5 cellular contexts compared by ENCODE assay signal in genomic region chr4:104269603-104270002, GRCh38.
DNase-seq lines count a peak whose midpoint lies in the region; ATAC-seq, FAIRE-seq and TF ChIP-seq lines count a peak whose summit lies in the region.
"Not testable (repeated sequence)": the region's sequence is repeated elsewhere in the genome, so short reads cannot be mapped to it uniquely, and the experiment has no call there.

No MANE protein-coding gene starts in this region.

- TF ChIP-seq POLR2A in K562 (conservative IDR thresholded peaks at IDR 0.05); endothelial cell of umbilical vein (IDR thresholded peaks at IDR 0.05; ENCODE audit: low read depth, low read length): not testable (repeated sequence)

- not testable (repeated sequence) for H3K4me3 ChIP-seq in HEK293 (ENCODE audit: low read depth, low read length); K562; endothelial cell of umbilical vein (replicated peaks in 1 of 3; ENCODE audit: insufficient read depth in 1 of 3, low read depth in 1 of 3, low read length in 3 of 3)

- H3K27me3 Mint-ChIP-seq in central memory CD8-positive, alpha-beta T cell; progenitor cell of endocrine pancreas: not testable (repeated sequence)

- peak overlapping the region; percentile 67 for H3K27ac Mint-ChIP-seq in central memory CD8-positive, alpha-beta T cell (ENCODE audit: low read depth)
- H3K27ac Mint-ChIP-seq in progenitor cell of endocrine pancreas, result peak overlapping the region; percentile 87

- not testable (repeated sequence) for H3K79me2 ChIP-seq in K562 (ENCODE audit: control insufficient read depth, insufficient read depth, low read length); endothelial cell of umbilical vein (ENCODE audit: control insufficient read depth, insufficient read depth, low read length)

- not testable (repeated sequence) for TF ChIP-seq EP300 in K562 (IDR thresholded peaks at IDR 0.05; ENCODE audit: low read length)

- H3K27ac ChIP-seq in HEK293 (ENCODE audit: extremely low read depth, low read depth, low read length); K562 (ENCODE audit: extremely low read depth, low read depth, low read length); endothelial cell of umbilical vein (ENCODE audit: insufficient read depth, low read depth, low read length): not testable (repeated sequence)

- TF ChIP-seq CTCF in HEK293 (tag by site-specific recombination; IDR thresholded peaks at IDR 0.05); K562 (IDR thresholded peaks at IDR 0.05 in 2 of 3, conservative IDR thresholded peaks at IDR 0.05 in 1 of 3; ENCODE audit: insufficient read depth in 2 of 3, low read depth in 1 of 3, low read length in 3 of 3); endothelial cell of umbilical vein (IDR thresholded peaks at IDR 0.05; ENCODE audit: extremely low read depth in 1 of 2, insufficient read depth in 1 of 2, low read depth in 1 of 2, low read length in 2 of 2); progenitor cell of endocrine pancreas (IDR thresholded peaks at IDR 0.05; ENCODE audit: unreplicated experiment): not testable (repeated sequence)

- H2AFZ ChIP-seq in K562 (ENCODE audit: low read depth, low read length); endothelial cell of umbilical vein (ENCODE audit: low read depth, low read length): not testable (repeated sequence)

- not testable (repeated sequence) for BruUV-seq in K562 (replicated peaks; lab: Mats Ljungman, UMichigan); endothelial cell of umbilical vein (replicated peaks; lab: Mats Ljungman, UMichigan)

- POLR2A ChIA-PET in HEK293 (lab: Yijun Ruan, JAX); K562 (lab: Yijun Ruan, JAX); endothelial cell of umbilical vein (lab: Charles Lee): not testable (repeated sequence)

- not testable (repeated sequence) for H3K4me1 ChIP-seq in HEK293 (ENCODE audit: control insufficient read depth, insufficient read depth, low read length); K562 (replicated peaks in 1 of 2; ENCODE audit: control insufficient read depth in 2 of 2, insufficient read depth in 2 of 2, low read length in 2 of 2); endothelial cell of umbilical vein (ENCODE audit: control insufficient read depth, extremely low read depth, insufficient read depth, low read length)

- intact Hi-C loops in K562 (cut with micrococcal nuclease); endothelial cell of umbilical vein (cut with micrococcal nuclease): not testable (repeated sequence)

- H3K4me1 Mint-ChIP-seq in central memory CD8-positive, alpha-beta T cell; progenitor cell of endocrine pancreas (ENCODE audit: low read depth): not testable (repeated sequence)

- not testable (repeated sequence) for H3K9me1 ChIP-seq in K562 (ENCODE audit: control insufficient read depth, insufficient read depth, low read length); endothelial cell of umbilical vein (replicated peaks; ENCODE audit: control insufficient read depth, extremely low read depth, insufficient read depth, low read length)

- not testable (repeated sequence) for H3K4me3 Mint-ChIP-seq in central memory CD8-positive, alpha-beta T cell; progenitor cell of endocrine pancreas (ENCODE audit: low read depth)

- FAIRE-seq in K562 (lab: Jason Lieb, UNC) (peak; percentile 23), endothelial cell of umbilical vein (lab: Jason Lieb, UNC) (peak; percentile 15)

- DNase-seq in K562 (ENCODE audit: extremely low read depth in 1 of 4, low spot score in 3 of 4); central memory CD8-positive, alpha-beta T cell (ENCODE audit: low spot score in 2 of 2); endothelial cell of umbilical vein (ENCODE audit: low read depth, low spot score); progenitor cell of endocrine pancreas (ENCODE audit: low spot score, unreplicated experiment): not testable (repeated sequence)

- H3K36me3 ChIP-seq in HEK293 (ENCODE audit: control insufficient read depth in 2 of 2, insufficient read depth in 1 of 2, low read length in 2 of 2); K562 (ENCODE audit: control insufficient read depth, insufficient read depth, low read length); endothelial cell of umbilical vein (ENCODE audit: control insufficient read depth in 2 of 2, extremely low read depth in 1 of 2, insufficient read depth in 2 of 2, low read length in 2 of 2): not testable (repeated sequence)

- not testable (repeated sequence) for ATAC-seq in K562; central memory CD8-positive, alpha-beta T cell (replicated peaks; ENCODE audit: extremely low read depth, poor library complexity, severe bottlenecking)

- dilution Hi-C loops in endothelial cell of umbilical vein (cut with MboI; ENCODE audit: extremely low pct_ligation_motif_present, low sequenced_read_pairs), result not testable (repeated sequence)

- H4K20me1 ChIP-seq in K562 (replicated peaks; ENCODE audit: control insufficient read depth, insufficient read depth, low read length); endothelial cell of umbilical vein (replicated peaks; ENCODE audit: control insufficient read depth, extremely low read depth, insufficient read depth, low read length): not testable (repeated sequence)

- no CpG with 5 or more reads among the region's 5 CpGs for WGBS in K562 (ENCODE audit: insufficient coverage, low coverage, missing lambda C conversion rate)

- peaks cover 11% of the 10 kb centered on the region for H3K9me3 Mint-ChIP-seq in central memory CD8-positive, alpha-beta T cell
- H3K9me3 Mint-ChIP-seq in progenitor cell of endocrine pancreas (ENCODE audit: low read depth), result not testable (repeated sequence)

- H3K36me3 Mint-ChIP-seq in central memory CD8-positive, alpha-beta T cell (ENCODE audit: insufficient read depth); progenitor cell of endocrine pancreas (ENCODE audit: insufficient read depth): not testable (repeated sequence)

- in situ Hi-C loops in K562 (cut with MboI), result not testable (repeated sequence)

- H3K27me3 ChIP-seq in K562 (ENCODE audit: control insufficient read depth in 2 of 2, insufficient read depth in 2 of 2, low read length in 2 of 2); endothelial cell of umbilical vein (ENCODE audit: control insufficient read depth in 2 of 2, insufficient read depth in 2 of 2, low read length in 2 of 2): not testable (repeated sequence)

- not testable (repeated sequence) for H3K9ac ChIP-seq in K562 (ENCODE audit: insufficient read depth in 1 of 2, low read depth in 2 of 2, low read length in 2 of 2); endothelial cell of umbilical vein (replicated peaks; ENCODE audit: extremely low read depth, insufficient read depth, low read length)

- CTCF ChIA-PET in HEK293 (lab: Yijun Ruan, JAX); endothelial cell of umbilical vein (lab: Charles Lee): not testable (repeated sequence)
- CTCF ChIA-PET in K562 (lab: Yijun Ruan, JAX; ENCODE audit: low intra/inter-chr PET ratio), result interaction anchor here (0.6 kb wide), 1 partner anchor 70 kb away, joined by 4 read pairs; no protein-coding TSS in a partner anchor

- TF ChIP-seq RAD21 in K562 (CRISPR knock-in tag; conservative IDR thresholded peaks at IDR 0.05 in 1 of 2, IDR thresholded peaks at IDR 0.05 in 1 of 2), result not testable (repeated sequence)

- not testable (repeated sequence) for H3K9me3 ChIP-seq in HEK293 (ENCODE audit: control insufficient read depth, insufficient read depth, low read depth, low read length); K562 (replicated peaks; ENCODE audit: control insufficient read depth, insufficient read depth, low read depth, low read length); endothelial cell of umbilical vein (replicated peaks; ENCODE audit: control insufficient read depth, insufficient read depth, low read length)

- not testable (repeated sequence) for H3K4me2 ChIP-seq in K562 (ENCODE audit: insufficient read depth, low read length); endothelial cell of umbilical vein (ENCODE audit: insufficient read depth, low read length)

TF ChIP-seq in HEK293, 187 proteins besides CTCF, POLR2A, EP300 and RAD21:
- TF ChIP-seq PRDM1 (tag by site-specific recombination; IDR thresholded peaks at IDR 0.05), result peak; percentile 97
